Comparison of ENCODE assay signal across 18 cellular contexts in genomic region chr9:128933731-128934130, GRCh38. TPM values are rescaled to one million over a fixed set of nuclear protein-coding genes. Genes with fewer than 3 reads are reported as not detected.
DNase-seq lines count a peak whose midpoint lies in the region; ATAC-seq and TF ChIP-seq lines count a peak whose summit lies in the region.
"Had no signal": no experiment of that assay in that cellular context is flagged by ENCODE, and none has a peak within 500 bp of the region (broad histone marks: within the 10 kb centered on the region; RNA-seq: fewer than 3 reads in every experiment).

No MANE protein-coding gene starts in this region.

- H3K4me1 ChIP-seq in left ventricle myocardium inferior: no peaks in the 10 kb centered on the region
- H3K4me1 ChIP-seq in right atrium auricular region: no peaks in the 10 kb centered on the region
- no peaks in the 10 kb centered on the region for H3K4me1 ChIP-seq in left lung
- no peaks in the 10 kb centered on the region for H3K4me1 ChIP-seq in ovary (ENCODE audit: insufficient read depth)
- no peaks in the 10 kb centered on the region for H3K4me1 ChIP-seq in testis
- H3K4me1 ChIP-seq: A549; BLaER1 treated with 17β-estradiol and CSF1 and Interleukin-3, amounts not matched to agents 10 nM and 100 nM had no signal

- no peaks in the 10 kb centered on the region for H3K27me3 ChIP-seq in left ventricle myocardium inferior (ENCODE audit: low read depth)
- H3K27me3 ChIP-seq in right atrium auricular region: no peaks in the 10 kb centered on the region
- H3K27me3 ChIP-seq in left lung: no peaks in the 10 kb centered on the region
- no peaks in the 10 kb centered on the region for H3K27me3 ChIP-seq in ovary
- H3K27me3 ChIP-seq in testis: no peaks in the 10 kb centered on the region
- H3K27me3 ChIP-seq: BLaER1 treated with 17β-estradiol and CSF1 and Interleukin-3, amounts not matched to agents 10 nM and 100 nM had no signal

- DNase-seq in left ventricle myocardium inferior (peak; percentile 2), right atrium auricular region (ENCODE audit: low spot score) (no peak), left lung (peak; percentile 5 to 15), posterior vena cava (ENCODE audit: low spot score) (peak; percentile 10), ovary (no peak), testis (no peak)
- no peak for DNase-seq in effector CD4-positive, alpha-beta T cell
- DNase-seq in NK-92 treated with Interleukin-12 subunit alpha and Interleukin-12 subunit beta, amount 100 ng/mL, for 24 hours (lab: John Stamatoyannopoulos, UW): no peak
- DNase-seq: Calu3; CD8-positive, alpha-beta T cell; DMS79 treated with DMSO at 0.1 percent for 48 hours; GF-D8; HFFc6 had no signal

- no peak for TF ChIP-seq EP300 in ovary (IDR thresholded peaks at IDR 0.05)

- no peak for TF ChIP-seq CTCF in left ventricle myocardium inferior (IDR thresholded peaks at IDR 0.05; ENCODE audit: borderline replicate concordance)
- TF ChIP-seq CTCF in right atrium auricular region (IDR thresholded peaks at IDR 0.05): no peak
- TF ChIP-seq CTCF in left lung (IDR thresholded peaks at IDR 0.05): no peak
- TF ChIP-seq CTCF in ovary (IDR thresholded peaks at IDR 0.05): no peak
- no peak for TF ChIP-seq CTCF in testis (IDR thresholded peaks at IDR 0.05)

- TF ChIP-seq POLR2A in ovary (IDR thresholded peaks at IDR 0.05): no peak
- TF ChIP-seq POLR2A in testis (IDR thresholded peaks at IDR 0.05): no peak

- H3K9me3 ChIP-seq in left ventricle myocardium inferior (replicated peaks): no peaks in the 10 kb centered on the region
- no peaks in the 10 kb centered on the region for H3K9me3 ChIP-seq in right atrium auricular region
- H3K9me3 ChIP-seq in left lung: no peaks in the 10 kb centered on the region
- H3K9me3 ChIP-seq in ovary: no peaks in the 10 kb centered on the region
- H3K9me3 ChIP-seq in testis: no peaks in the 10 kb centered on the region
- H3K9me3 ChIP-seq: A549; BLaER1 treated with 17β-estradiol and CSF1 and Interleukin-3, amounts not matched to agents 10 nM and 100 nM had no signal

- intact Hi-C loops in left ventricle myocardium inferior (cut with micrococcal nuclease): no loop called here
- intact Hi-C loops in left lung (cut with DNase I): no loop called here
- intact Hi-C loops in posterior vena cava (cut with DNase I): no loop called here
- intact Hi-C loops in ovary (cut with DNase I): no loop called here
- intact Hi-C loops in testis (cut with DNase I; ENCODE audit: low total_unique reads): no loop called here

- H3K27ac ChIP-seq in left ventricle myocardium inferior (replicated peaks): no peak overlapping the region
- no peak overlapping the region for H3K27ac ChIP-seq in right atrium auricular region
- H3K27ac ChIP-seq in left lung: no peak overlapping the region
- no peak overlapping the region for H3K27ac ChIP-seq in ovary
- H3K27ac ChIP-seq in testis: no peak overlapping the region
- H3K27ac ChIP-seq: 22Rv1; A549; BLaER1 treated with 17β-estradiol and CSF1 and Interleukin-3, amounts not matched to agents 10 nM and 100 nM had no signal

- ATAC-seq in left lung: no peak
- ATAC-seq: A549; CD8-positive, alpha-beta T cell; GM23338; HCT116 had no signal

- H3K4me3 ChIP-seq in left ventricle myocardium inferior (no peak overlapping the region), right atrium auricular region (no peak overlapping the region), left lung (no peak overlapping the region), ovary (no peak overlapping the region), testis (no peak overlapping the region)
- H3K4me3 ChIP-seq: A549; BLaER1 treated with 17β-estradiol and CSF1 and Interleukin-3, amounts not matched to agents 10 nM and 100 nM; GM23338 had no signal

- 80 to 92% (median 87%) methylated on average over 5 of the region's 5 CpGs for WGBS in ovary, 3 donors
- WGBS in testis, 2 donors: 92 to 95% methylated on average over 5 of the region's 5 CpGs

- peaks cover 14% of the 10 kb centered on the region for H3K36me3 ChIP-seq in left ventricle myocardium inferior
- H3K36me3 ChIP-seq in right atrium auricular region: no peaks in the 10 kb centered on the region
- peaks cover 0 to 9% of the 10 kb centered on the region in 2 donors for H3K36me3 ChIP-seq in left lung
- no peaks in the 10 kb centered on the region for H3K36me3 ChIP-seq in ovary
- no peaks in the 10 kb centered on the region for H3K36me3 ChIP-seq in testis (ENCODE audit: low read depth, missing control alignments)

RNA-seq across cellular contexts. Expression of gene PHYHD1, which starts 12.9 kb away (rescaled TPM):
- total RNA-seq in left ventricle myocardium inferior (20.3 TPM), right atrium auricular region (10 to 100 TPM; 21.3 to 51.9 TPM), left lung (10 to 100 TPM; 32.6 to 49.4 TPM), posterior vena cava (10 to 100 TPM; 11.4 to 24.8 TPM), ovary (10 to 100 TPM; 24.8 to 63.9 (median 43.1) TPM), testis (10 to 100 TPM; 10.9 to 18.5 TPM)
- polyA plus RNA-seq in ovary (10 to 100 TPM; 41.1 to 50.4 TPM), testis (ENCODE audit: insufficient read depth, low read depth, low replicate concordance) (15.1 TPM)
- total RNA-seq: Calu3 had no signal
- polyA plus RNA-seq: A549 had no signal

RNA-seq across cellular contexts. Expression of gene DOLK, which starts 13.7 kb away (rescaled TPM):
- total RNA-seq in left ventricle myocardium inferior (8.4 TPM), right atrium auricular region (10 to 100 TPM; 13.9 to 14.4 TPM), left lung (10 to 100 TPM; 14.9 to 19.4 TPM), posterior vena cava (1 to 10 TPM; 9.0 to 10.0 TPM), ovary (10 to 100 TPM in 5 of 7 donors, 1 to 10 TPM in 2; 6.1 to 14.9 (median 12.6) TPM), testis (10 to 100 TPM; 26.4 to 29.4 TPM)
- polyA plus RNA-seq in ovary (10 to 100 TPM in 1 of 2 donors, 1 to 10 TPM in 1; 9.5 to 12.0 TPM), testis (ENCODE audit: insufficient read depth, low read depth, low replicate concordance) (36.9 TPM)

RNA-seq across cellular contexts. Expression of gene NUP188, which starts 13.8 kb away (rescaled TPM):
- total RNA-seq in left ventricle myocardium inferior: 15.9 TPM
- 10 to 100 TPM; 23.5 to 26.8 TPM for total RNA-seq in right atrium auricular region
- total RNA-seq in left lung: 10 to 100 TPM; 42.6 to 60.9 TPM
- 10 to 100 TPM; 33.2 to 34.1 TPM for total RNA-seq in posterior vena cava
- 10 to 100 TPM; 12.5 to 43.8 (median 30.7) TPM for total RNA-seq in ovary
- 10 to 100 TPM; 10.6 to 25.1 TPM for polyA plus RNA-seq in ovary
- 100 to 1,000 TPM; 165 to 184 TPM for total RNA-seq in testis
- 241 TPM for polyA plus RNA-seq in testis (ENCODE audit: insufficient read depth, low read depth, low replicate concordance)

RNA-seq across cellular contexts. Expression of gene LRRC8A, which starts 51.8 kb away (rescaled TPM):
- total RNA-seq in left ventricle myocardium inferior: 19.8 TPM
- total RNA-seq in right atrium auricular region: 10 to 100 TPM; 45.3 to 65.9 TPM
- 10 to 100 TPM; 61.9 to 70.6 TPM for total RNA-seq in left lung
- 10 to 100 TPM; 49.1 to 58.3 TPM for total RNA-seq in posterior vena cava
- total RNA-seq in ovary: 10 to 100 TPM; 18.1 to 39.7 (median 26.4) TPM
- polyA plus RNA-seq in ovary: 10 to 100 TPM; 21.2 to 28.5 TPM
- total RNA-seq in testis: 10 to 100 TPM; 54.3 to 61.3 TPM
- polyA plus RNA-seq in testis (ENCODE audit: insufficient read depth, low read depth, low replicate concordance): 30.9 TPM

RNA-seq across cellular contexts. Expression of gene KYAT1, which starts 52.0 kb away (rescaled TPM):
- total RNA-seq in left ventricle myocardium inferior (12.1 TPM), right atrium auricular region (10 to 100 TPM; 10.1 to 15.1 TPM), left lung (1 to 10 TPM; 6.2 to 7.4 TPM), posterior vena cava (1 to 10 TPM; 5.1 to 5.5 TPM), ovary (10 to 100 TPM in 1 of 7 donors, 1 to 10 TPM in 6; 4.6 to 10.2 (median 6.1) TPM), testis (10 to 100 TPM; 14.0 to 18.0 TPM)
- polyA plus RNA-seq in ovary (1 to 10 TPM; 4.2 to 5.8 TPM), testis (ENCODE audit: insufficient read depth, low read depth, low replicate concordance) (11.6 TPM)

Comparison
In these comparisons a context has a peak if more than half of its experiments do, and no peak if none do; other contexts are left out.
1. DNase-seq: peak in left ventricle myocardium inferior (single experiment), left lung (2 of 2) and posterior vena cava (single experiment); none in right atrium auricular region (single experiment), effector CD4-positive, alpha-beta T cell (single experiment), ovary (0 of 5), testis (single experiment) and NK-92 treated with Interleukin-12 subunit alpha and Interleukin-12 subunit beta, amount 100 ng/mL, for 24 hours (single experiment).